In genomic region chr17:1107083-1107776, GRCh38 we compare ENCODE assay signal across 9 cellular contexts.
DNase-seq lines count a peak whose midpoint lies in the region; ATAC-seq and TF ChIP-seq lines count a peak whose summit lies in the region.
"Had no signal": no experiment of that assay in that cellular context is flagged by ENCODE, and none has a peak within 500 bp of the region (broad histone marks: within the 10 kb centered on the region; RNA-seq: fewer than 3 reads in every experiment).

No MANE protein-coding gene starts in this region.

- ATAC-seq in effector memory CD8-positive, alpha-beta T cell (replicated peaks) = no peak
- no peak for ATAC-seq in GM21447 (IDR thresholded peaks at IDR 0.05; ENCODE audit: unreplicated experiment)
- ATAC-seq in GM21619 (IDR thresholded peaks at IDR 0.05; ENCODE audit: unreplicated experiment) = no peak

- CTCF ChIA-PET in CD4-positive, alpha-beta memory T cell (lab: Charles Lee; ENCODE audit: partially characterized antibody) = interaction anchor here (1.7 to 1.8 kb wide), 2 partner anchors 10 to 15 kb away, joined by 4 to 7 read pairs; no protein-coding TSS in a partner anchor
- CTCF ChIA-PET in PC-9 (lab: Charles Lee) = no interaction called here

- H4K5ac ChIP-seq in mesendoderm (ENCODE audit: low read length) = no peak overlapping the region

- peak overlapping the region; percentile 69 to 87 (median 85) for H3K4me3 Mint-ChIP-seq in CD4-positive, alpha-beta memory T cell
- peak overlapping the region; percentile 89 for H3K4me3 Mint-ChIP-seq in effector memory CD8-positive, alpha-beta T cell
- peak overlapping the region; percentile 69 for H3K4me3 Mint-ChIP-seq in osteocyte (ENCODE audit: unreplicated experiment)

- H3K36me3 ChIP-seq in CD4-positive, alpha-beta memory T cell (ENCODE audit: insufficient read depth, low read length) = no peaks in the 10 kb centered on the region
- H3K36me3 ChIP-seq in PC-9 (ENCODE audit: low read depth) = no peaks in the 10 kb centered on the region
- H3K36me3 ChIP-seq in mesendoderm (ENCODE audit: control insufficient read depth, insufficient read depth, low read length) = no peaks in the 10 kb centered on the region

- no peak overlapping the region for H3K4ac ChIP-seq in mesendoderm (ENCODE audit: low read depth, low read length)

- H3F3A ChIP-seq in PC-9 (ENCODE audit: insufficient read depth, low read depth) = peaks cover 25% of the 10 kb centered on the region

- H3K4me2 ChIP-seq in PC-9 (peak overlapping the region; percentile 88; the same call in 1 of the 2 replicates), mesendoderm (ENCODE audit: low read length) (no peak overlapping the region)

- no peak overlapping the region for H3K18ac ChIP-seq in mesendoderm (ENCODE audit: low read length)

- no peak overlapping the region for H2BK15ac ChIP-seq in mesendoderm (replicated peaks; ENCODE audit: low read depth)

- no peaks in the 10 kb centered on the region for H3K9me2 ChIP-seq in PC-9 (ENCODE audit: insufficient read depth)

- DNase-seq in CD4-positive, alpha-beta memory T cell = no peak
- no peak for DNase-seq in PC-9
- no peak for DNase-seq in effector memory CD8-positive, alpha-beta T cell
- DNase-seq in osteocyte (ENCODE audit: extremely low spot score, unreplicated experiment) = no peak
- DNase-seq in mesendoderm = no peak
- DNase-seq in SIG-M5 treated with dmso at 0.1 percent for 504 hours (lab: John Stamatoyannopoulos, UW; ENCODE audit: unreplicated experiment) = no peak
- DNase-seq: NCI-H524 had no signal

- H3K27ac ChIP-seq in CD4-positive, alpha-beta memory T cell (ENCODE audit: low read depth, low read length) = no peak overlapping the region
- H3K27ac ChIP-seq in PC-9 = no peak overlapping the region
- no peak overlapping the region for H3K27ac ChIP-seq in mesendoderm (ENCODE audit: low read depth, low read length)

- no peak overlapping the region for H4K8ac ChIP-seq in mesendoderm (ENCODE audit: low read depth, low read length)

- no peak overlapping the region for H3K23ac ChIP-seq in mesendoderm (ENCODE audit: low read length)

- no peak overlapping the region for H2BK5ac ChIP-seq in mesendoderm (ENCODE audit: low read length)

- no peaks in the 10 kb centered on the region for H3K9me3 ChIP-seq in CD4-positive, alpha-beta memory T cell (ENCODE audit: control insufficient read depth in 1 of 2, low read length in 2 of 2)
- H3K9me3 ChIP-seq in PC-9 (ENCODE audit: insufficient read depth, low read depth) = no peaks in the 10 kb centered on the region

- no peak overlapping the region for H2BK120ac ChIP-seq in mesendoderm (ENCODE audit: low read depth, low read length)

- H3K27ac Mint-ChIP-seq in CD4-positive, alpha-beta memory T cell = peak overlapping the region; percentile 65 to 95 (median 87)
- H3K27ac Mint-ChIP-seq in effector memory CD8-positive, alpha-beta T cell = peak overlapping the region; percentile 83 to 84
- H3K27ac Mint-ChIP-seq in osteocyte (ENCODE audit: unreplicated experiment) = peak overlapping the region; percentile 71

- no peak overlapping the region for H3K4me3 ChIP-seq in CD4-positive, alpha-beta memory T cell (ENCODE audit: low read length in 2 of 2)
- H3K4me3 ChIP-seq in PC-9 (peak overlapping the region; percentile 89; the same call in 1 of the 2 replicates), mesendoderm (ENCODE audit: low read length) (no peak overlapping the region)

- H3K27me3 Mint-ChIP-seq in CD4-positive, alpha-beta memory T cell = no peaks in the 10 kb centered on the region
- no peaks in the 10 kb centered on the region for H3K27me3 Mint-ChIP-seq in effector memory CD8-positive, alpha-beta T cell
- no peaks in the 10 kb centered on the region for H3K27me3 Mint-ChIP-seq in osteocyte (ENCODE audit: unreplicated experiment)

- BruUV-seq in PC-9 (replicated peaks; lab: Mats Ljungman, UMichigan) = no TSS peak

- H3K4me1 ChIP-seq in CD4-positive, alpha-beta memory T cell (ENCODE audit: insufficient read depth, low read length) = peaks cover 25% of the 10 kb centered on the region
- H3K4me1 ChIP-seq in PC-9 (replicated peaks; ENCODE audit: insufficient read depth) (peaks cover 38% of the 10 kb centered on the region), mesendoderm (ENCODE audit: control insufficient read depth, low read depth, low read length) (peaks cover 3% of the 10 kb centered on the region)

- H2AK5ac ChIP-seq in mesendoderm (ENCODE audit: low read length) = no peak overlapping the region

- peaks cover 18% of the 10 kb centered on the region for H3K79me2 ChIP-seq in PC-9 (ENCODE audit: low read depth)
- no peaks in the 10 kb centered on the region for H3K79me2 ChIP-seq in mesendoderm (ENCODE audit: control insufficient read depth, insufficient read depth, low read length)

- no peaks in the 10 kb centered on the region for H3K9me3 Mint-ChIP-seq in CD4-positive, alpha-beta memory T cell
- H3K9me3 Mint-ChIP-seq in effector memory CD8-positive, alpha-beta T cell = no peaks in the 10 kb centered on the region
- no peaks in the 10 kb centered on the region for H3K9me3 Mint-ChIP-seq in osteocyte (ENCODE audit: unreplicated experiment)

- H4K20me1 ChIP-seq in PC-9 (ENCODE audit: insufficient read depth) = peaks cover 5% of the 10 kb centered on the region; the same call in 1 of the 2 replicates

- no peak overlapping the region for H3K56ac ChIP-seq in mesendoderm (ENCODE audit: low read length)

- H3K9ac ChIP-seq in mesendoderm (ENCODE audit: low read length) = no peak overlapping the region

- WGBS in mesendoderm (ENCODE audit: extremely low coverage, insufficient coverage, low lambda C conversion rate) = no CpG with 5 or more reads among the region's 20 CpGs

- TF ChIP-seq CTCF in PC-9 (conservative IDR thresholded peaks at IDR 0.05) (no peak), osteocyte (IDR thresholded peaks at IDR 0.05) (no peak)

- H2AFZ ChIP-seq in PC-9 = no peak overlapping the region

- intact Hi-C loops in CD4-positive, alpha-beta memory T cell (cut with micrococcal nuclease) = loop anchor here (5.0 kb wide), 2 partner anchors 50 to 290 kb away; no protein-coding TSS in a partner anchor
- intact Hi-C loops in PC-9 (cut with micrococcal nuclease; ENCODE audit: unreplicated experiment) = no loop called here

- no peaks in the 10 kb centered on the region for H3K79me1 ChIP-seq in mesendoderm (ENCODE audit: low read length)

- peaks cover 2 to 6% of the 10 kb centered on the region in 2 donors for H3K36me3 Mint-ChIP-seq in CD4-positive, alpha-beta memory T cell
- H3K36me3 Mint-ChIP-seq in effector memory CD8-positive, alpha-beta T cell (ENCODE audit: insufficient read depth) = peaks cover 19% of the 10 kb centered on the region
- no peaks in the 10 kb centered on the region for H3K36me3 Mint-ChIP-seq in osteocyte (ENCODE audit: unreplicated experiment)

- POLR2A ChIA-PET in CD4-positive, alpha-beta memory T cell (lab: Charles Lee; ENCODE audit: partially characterized antibody) = interaction anchor here (1.4 to 1.6 kb wide), 2 partner anchors 10 to 11 kb away, joined by 3 to 9 read pairs; no protein-coding TSS in a partner anchor
- POLR2A ChIA-PET in PC-9 (lab: Charles Lee; ENCODE audit: unreplicated experiment) = no interaction called here

- no peaks in the 10 kb centered on the region for H3K27me3 ChIP-seq in CD4-positive, alpha-beta memory T cell (ENCODE audit: insufficient read depth, low read length)
- H3K27me3 ChIP-seq in PC-9 (ENCODE audit: insufficient read depth, low read depth) = no peaks in the 10 kb centered on the region
- no peaks in the 10 kb centered on the region for H3K27me3 ChIP-seq in mesendoderm (ENCODE audit: insufficient read depth, low read length, poor library complexity)

- peaks cover 19 to 60% (median 39%) of the 10 kb centered on the region in 4 donors for H3K4me1 Mint-ChIP-seq in CD4-positive, alpha-beta memory T cell
- peaks cover 29 to 41% of the 10 kb centered on the region in 2 donors for H3K4me1 Mint-ChIP-seq in effector memory CD8-positive, alpha-beta T cell (ENCODE audit: low read depth in 2 of 2)
- H3K4me1 Mint-ChIP-seq in osteocyte (ENCODE audit: unreplicated experiment) = peaks cover 48% of the 10 kb centered on the region
